33 cellular contexts compared by ENCODE assay signal in the genomic region with DNA sequence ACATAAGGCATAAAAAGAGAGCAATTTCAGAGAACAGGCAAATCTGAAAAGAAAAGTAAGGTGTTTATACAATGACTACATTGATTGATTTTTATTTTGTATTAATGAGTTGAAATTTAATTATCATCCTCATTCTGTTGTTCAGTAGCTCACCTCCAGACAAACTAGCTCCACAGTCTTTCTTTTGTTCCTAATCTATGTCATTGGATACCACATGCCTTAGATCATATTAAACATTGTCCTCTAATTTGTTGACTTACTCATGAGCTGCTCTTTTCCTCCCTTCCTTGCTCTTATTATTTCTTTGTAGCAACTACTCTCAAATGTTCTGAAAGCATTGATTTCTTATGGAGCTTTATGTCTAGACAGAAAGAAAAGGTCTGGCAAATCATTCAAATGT.
"Had no signal": no experiment of that assay in that cellular context is flagged by ENCODE, and none has a peak within 500 bp of the region (broad histone marks: within the 10 kb centered on the region; RNA-seq: fewer than 3 reads in every experiment).

No MANE protein-coding gene starts in this region.

- H3K9me3 Mint-ChIP-seq: activated CD4-positive, alpha-beta memory T cell treated with anti-CD3 and anti-CD28 coated beads, Interleukin-2, amount 10 ng/mL, durations not matched to agents 7 days and 5 days; activated naive CD4-positive, alpha-beta T cell treated with anti-CD3 and anti-CD28 coated beads, Interleukin-2, amount 50 U/mL, for 24 hours; activated naive CD8-positive, alpha-beta T cell treated with anti-CD3 and anti-CD28 coated beads, Interleukin-2, amount 10 ng/mL, durations not matched to agents 7 days and 5 days; activated T-cell treated with anti-CD3 and anti-CD28 coated beads, Interleukin-2, amount 50 U/mL, for 72 hours; activated T-helper 17 cell treated with anti-CD3 and anti-CD28 coated beads, Interleukin-2, amount 50 U/mL, for 72 hours had no signal

- H3K36me3 ChIP-seq: ascending aorta, WERI-Rb-1 had no signal

- H3K4me1 ChIP-seq: ascending aorta, body of pancreas, breast epithelium had no signal

- ATAC-seq: activated T-cell treated with anti-CD3 and anti-CD28 coated beads, Interleukin-2, amount 50 U/mL, for 72 hours; activated T-helper 17 cell treated with anti-CD3 and anti-CD28 coated beads, Interleukin-2, amount 50 U/mL, for 72 hours; body of pancreas had no signal

- H3K27me3 Mint-ChIP-seq: activated CD4-positive, alpha-beta memory T cell treated with anti-CD3 and anti-CD28 coated beads, Interleukin-2, amount 10 ng/mL, durations not matched to agents 7 days and 5 days; activated naive CD4-positive, alpha-beta T cell treated with anti-CD3 and anti-CD28 coated beads, Interleukin-2, amount 50 U/mL, for 24 hours; activated naive CD8-positive, alpha-beta T cell treated with anti-CD3 and anti-CD28 coated beads, Interleukin-2, amount 10 ng/mL, durations not matched to agents 7 days and 5 days; activated T-helper 17 cell treated with anti-CD3 and anti-CD28 coated beads, Interleukin-2, amount 50 U/mL, for 72 hours had no signal

- H3K27me3 ChIP-seq: ascending aorta, body of pancreas, breast epithelium had no signal

- H3K4me3 ChIP-seq: ascending aorta, body of pancreas, breast epithelium, coronary artery had no signal

- H3K36me3 Mint-ChIP-seq: activated naive CD4-positive, alpha-beta T cell treated with anti-CD3 and anti-CD28 coated beads, Interleukin-2, amount 50 U/mL, for 24 hours; activated naive CD8-positive, alpha-beta T cell treated with anti-CD3 and anti-CD28 coated beads, Interleukin-2, amount 10 ng/mL, durations not matched to agents 7 days and 5 days had no signal

- H3K4me1 Mint-ChIP-seq: activated CD4-positive, alpha-beta memory T cell treated with anti-CD3 and anti-CD28 coated beads, Interleukin-2, amount 10 ng/mL, durations not matched to agents 7 days and 5 days; activated naive CD4-positive, alpha-beta T cell treated with anti-CD3 and anti-CD28 coated beads, Interleukin-2, amount 50 U/mL, for 24 hours; activated naive CD8-positive, alpha-beta T cell treated with anti-CD3 and anti-CD28 coated beads, Interleukin-2, amount 10 ng/mL, durations not matched to agents 7 days and 5 days; activated T-helper 17 cell treated with anti-CD3 and anti-CD28 coated beads, Interleukin-2, amount 50 U/mL, for 72 hours had no signal

- H3K27ac ChIP-seq: ascending aorta, body of pancreas, breast epithelium, coronary artery, KMS-11, WERI-Rb-1 had no signal

- H3K4me2 ChIP-seq: KMS-11 had no signal

- H3K27ac Mint-ChIP-seq: activated CD4-positive, alpha-beta memory T cell treated with anti-CD3 and anti-CD28 coated beads, Interleukin-2, amount 10 ng/mL, durations not matched to agents 7 days and 5 days; activated naive CD4-positive, alpha-beta T cell treated with anti-CD3 and anti-CD28 coated beads, Interleukin-2, amount 50 U/mL, for 24 hours; activated naive CD8-positive, alpha-beta T cell treated with anti-CD3 and anti-CD28 coated beads, Interleukin-2, amount 10 ng/mL, durations not matched to agents 7 days and 5 days; activated T-cell treated with anti-CD3 and anti-CD28 coated beads, Interleukin-2, amount 50 U/mL, for 72 hours; activated T-helper 17 cell treated with anti-CD3 and anti-CD28 coated beads, Interleukin-2, amount 50 U/mL, for 72 hours had no signal

- H3K4me3 Mint-ChIP-seq: activated CD4-positive, alpha-beta memory T cell treated with anti-CD3 and anti-CD28 coated beads, Interleukin-2, amount 10 ng/mL, durations not matched to agents 7 days and 5 days; activated naive CD4-positive, alpha-beta T cell treated with anti-CD3 and anti-CD28 coated beads, Interleukin-2, amount 50 U/mL, for 24 hours; activated naive CD8-positive, alpha-beta T cell treated with anti-CD3 and anti-CD28 coated beads, Interleukin-2, amount 10 ng/mL, durations not matched to agents 7 days and 5 days; activated T-cell treated with anti-CD3 and anti-CD28 coated beads, Interleukin-2, amount 50 U/mL, for 72 hours; activated T-helper 17 cell treated with anti-CD3 and anti-CD28 coated beads, Interleukin-2, amount 50 U/mL, for 72 hours had no signal

- DNase-seq: activated CD4-positive, alpha-beta memory T cell treated with anti-CD3 and anti-CD28 coated beads, Interleukin-2, amount 10 ng/mL, durations not matched to agents 7 days and 5 days; activated CD4-positive, alpha-beta T cell treated with anti-CD3 and anti-CD28 coated beads for 1 hour; activated CD4-positive, alpha-beta T cell treated with anti-CD3 and anti-CD28 coated beads for 48 hours; activated CD4-positive, CD25-positive, alpha-beta regulatory T cell; activated effector memory CD4-positive, alpha-beta T cell treated with anti-CD3 and anti-CD28 coated beads, Interleukin-2, amount 50 U/mL, for 16 hours; activated naive CD4-positive, alpha-beta T cell; activated naive CD8-positive, alpha-beta T cell treated with anti-CD3 and anti-CD28 coated beads, Interleukin-2, amount 10 ng/mL, durations not matched to agents 7 days and 5 days; activated T-cell treated with anti-CD3 and anti-CD28 coated beads, Interleukin-2, amount 50 U/mL, for 1 hour; activated T-cell treated with anti-CD3 and anti-CD28 coated beads, Interleukin-2, amount 50 U/mL, for 72 hours; amygdala; body of pancreas; MM.1S; MV-4-11; NCI-H1092; NCI-H1436 treated with DMSO at 0.1 percent for 48 hours; NCI-H187 treated with DMSO at 0.1 percent for 48 hours; NCI-H2081 treated with DMSO at 0.1 percent for 48 hours; NCI-H2171; NCI-H510A; NCI-H526; OCI-M1; Right ventricle myocardium superior; SW 1271; T-helper 1 cell; T-helper 2 cell; T-helper 9 cell; WERI-Rb-1 had no signal
